9 cellular contexts compared by ENCODE assay signal in the genomic region with DNA sequence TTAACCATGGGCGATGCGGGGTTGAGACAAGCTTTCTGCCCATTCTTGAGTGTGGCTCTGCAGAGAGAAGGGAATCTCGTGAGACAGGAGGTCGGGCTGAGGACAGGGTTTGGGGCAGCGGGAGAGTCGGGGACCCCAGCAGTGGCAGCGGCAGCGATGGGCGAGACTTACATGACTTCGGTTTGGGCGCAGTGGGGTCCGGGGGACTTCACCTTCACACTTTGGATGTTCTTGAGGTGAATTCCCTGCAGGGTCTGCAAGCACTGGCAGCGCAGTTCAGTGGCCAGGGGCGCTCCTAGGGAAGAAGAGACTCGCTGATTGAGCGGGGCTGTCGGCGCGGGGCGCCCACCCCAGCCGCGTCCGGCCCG. TPM values are rescaled to one million over a fixed set of nuclear protein-coding genes. Genes with fewer than 3 reads are reported as not detected.
DNase-seq lines count a peak whose midpoint lies in the region; ATAC-seq, FAIRE-seq and TF ChIP-seq lines count a peak whose summit lies in the region.
"Had no signal": no experiment of that assay in that cellular context is flagged by ENCODE, and none has a peak within 500 bp of the region (broad histone marks: within the 10 kb centered on the region; RNA-seq: fewer than 3 reads in every experiment).

No MANE protein-coding gene starts in this region.

- no peak for ATAC-seq in GM21381 (IDR thresholded peaks at IDR 0.05; ENCODE audit: unreplicated experiment)

- intact Hi-C loops in lower leg skin (cut with DNase I; ENCODE audit: low total_unique reads) = no loop called here

- no peaks in the 10 kb centered on the region for H3K27me3 ChIP-seq in bronchial epithelial cell (ENCODE audit: control insufficient read depth, insufficient read depth, low read length)
- H3K27me3 ChIP-seq in tibial nerve = no peaks in the 10 kb centered on the region

- peak overlapping the region; percentile 39 to 78 (median 64) for H3K27ac ChIP-seq in tibial nerve

- in situ Hi-C loops in G401 (cut with HindIII; ENCODE audit: low sequenced_read_pairs) = no loop called here

- TF ChIP-seq EP300 in tibial nerve (IDR thresholded peaks at IDR 0.05) = no peak

- peaks cover 0 to 8% (median 0%) of the 10 kb centered on the region in 4 donors for H3K4me1 ChIP-seq in tibial nerve

- peak; percentile 53 for DNase-seq in activated CD8-positive, alpha-beta memory T cell treated with anti-CD3 and anti-CD28 coated beads, Interleukin-2, amount 50 U/mL, for 48 hours
- no peak for DNase-seq in activated CD8-positive, alpha-beta memory T cell treated with anti-CD3 and anti-CD28 coated beads for 24 hours
- DNase-seq in bronchial epithelial cell (ENCODE audit: low read depth) (no peak), lower leg skin (ENCODE audit: low spot score in 2 of 2) (no peak), tibial nerve (ENCODE audit: low spot score in 2 of 2) (no peak), NCI-H2227 (lab: John Stamatoyannopoulos, UW; ENCODE audit: unreplicated experiment) (no peak), G401 (ENCODE audit: low spot score) (no peak)

- no peaks in the 10 kb centered on the region for H3K36me3 ChIP-seq in bronchial epithelial cell (ENCODE audit: control insufficient read depth, insufficient read depth, low read length)
- no peaks in the 10 kb centered on the region for H3K36me3 ChIP-seq in tibial nerve

- H3K9me3 ChIP-seq in tibial nerve = no peaks in the 10 kb centered on the region

- no peak for TF ChIP-seq CTCF in bronchial epithelial cell (IDR thresholded peaks at IDR 0.05; ENCODE audit: insufficient read depth, low read length, severe bottlenecking)
- TF ChIP-seq CTCF in lower leg skin (IDR thresholded peaks at IDR 0.05) = no peak
- no peak for TF ChIP-seq CTCF in tibial nerve (IDR thresholded peaks at IDR 0.05)

- 9 to 15% methylated on average over 14 to 17 of the region's 24 CpGs for WGBS in lower leg skin, 2 donors
- 7 to 9% methylated on average over 20 to 22 of the region's 24 CpGs for WGBS in tibial nerve, 2 donors

- H3K4me3 ChIP-seq in bronchial epithelial cell (ENCODE audit: low read depth, low read length) (peak overlapping the region; percentile 71), lower leg skin (ENCODE audit: low read depth, poor library complexity, severe bottlenecking) (peak overlapping the region; percentile 42), tibial nerve (peak overlapping the region; percentile 39 to 59 (median 50))

- TF ChIP-seq POLR2A in lower leg skin (IDR thresholded peaks at IDR 0.05) = no peak
- TF ChIP-seq POLR2A in tibial nerve (IDR thresholded peaks at IDR 0.05) = no peak

- no peak for FAIRE-seq in bronchial epithelial cell (lab: Jason Lieb, UNC)
- FAIRE-seq: TTC549 had no signal

RNA-seq across cellular contexts. Expression of gene CXCL2, which starts 0.4 kb away (rescaled TPM):
- total RNA-seq in bronchial epithelial cell (5.5 and 7.9 TPM in 2 replicates), lower leg skin (1 to 10 TPM; 1.9 to 6.9 (median 2.9) TPM), tibial nerve (10 to 100 TPM in 3 of 4 donors, 1 to 10 TPM in 1; 4.0 to 25.3 (median 18.5) TPM)
- total RNA-seq in G401 (2014; rRNA removed; shearing (Covaris generic)) = not detected in 2 replicates

RNA-seq across cellular contexts. Expression of gene MTHFD2L, which starts 59.3 kb away (rescaled TPM):
- total RNA-seq in bronchial epithelial cell (24.2 and 29.0 TPM in 2 replicates), lower leg skin (10 to 100 TPM in 2 of 4 donors, 1 to 10 TPM in 2; 3.5 to 16.2 (median 10.9) TPM), tibial nerve (10 to 100 TPM; 11.4 to 23.7 (median 17.8) TPM)
- total RNA-seq in G401 (2014; rRNA removed; shearing (Covaris generic)) = 9.3 and 19.4 TPM in 2 replicates
